In genomic region chr12:75599061-75599460, GRCh38 we compare ENCODE assay signal across 21 cellular contexts.
"Had no signal": no experiment of that assay in that cellular context is flagged by ENCODE, and none has a peak within 500 bp of the region (broad histone marks: within the 10 kb centered on the region; RNA-seq: fewer than 3 reads in every experiment).

No MANE protein-coding gene starts in this region.

- DNase-seq: activated CD4-positive, alpha-beta T cell treated with anti-CD3 and anti-CD28 coated beads, Interleukin-2, amount 10 ng/mL, durations not matched to agents 24 days and 14 days; activated CD4-positive, CD25-positive, alpha-beta regulatory T cell; activated CD8-positive, alpha-beta T cell treated with anti-CD3 and anti-CD28 coated beads for 36 hours; activated naive CD4-positive, alpha-beta T cell; activated T-cell treated with anti-CD3 and anti-CD28 coated beads, Interleukin-2, amount 50 U/mL, for 1 hour; brain microvascular endothelial cell; colonic mucosa; foreskin fibroblast; left cardiac atrium; small intestine; stimulated activated CD4-positive, alpha-beta T cell treated with anti-CD3 and anti-CD28 coated beads, Interleukin-4, amount 100 ng/mL, for 1 hour; stimulated activated naive CD8-positive, alpha-beta T cell treated with anti-CD3 and anti-CD28 coated beads, Interleukin-15, amount 100 ng/mL, for 72 hours; trophoblast cell had no signal

- H3K9ac ChIP-seq: neural progenitor cell had no signal

- H3K4me1 Mint-ChIP-seq: activated CD4-positive, alpha-beta T cell treated with anti-CD3 and anti-CD28 coated beads, Interleukin-2, amount 10 ng/mL, durations not matched to agents 24 days and 14 days; activated T-helper 17 cell treated with anti-CD3 and anti-CD28 coated beads, Interleukin-2, amount 50 U/mL, for 72 hours; central memory CD8-positive, alpha-beta T cell; neural progenitor cell; stimulated activated naive CD8-positive, alpha-beta T cell treated with anti-CD3 and anti-CD28 coated beads, Interleukin-15, amount 100 ng/mL, for 72 hours had no signal

- H3K27me3 Mint-ChIP-seq: activated T-helper 17 cell treated with anti-CD3 and anti-CD28 coated beads, Interleukin-2, amount 50 U/mL, for 72 hours had no signal

- H3K27me3 ChIP-seq: brain microvascular endothelial cell, colonic mucosa, hepatocyte, neural progenitor cell, right atrium auricular region had no signal

- H3K36me3 ChIP-seq: brain microvascular endothelial cell, colonic mucosa, neural progenitor cell, prostate gland, right atrium auricular region had no signal

- H3K4me2 ChIP-seq: hepatocyte, neural progenitor cell had no signal

- H3K9me3 ChIP-seq: colonic mucosa, prostate gland, right atrium auricular region had no signal

- H3K4me1 ChIP-seq: colonic mucosa, neural progenitor cell, prostate gland, right atrium auricular region had no signal

- H3K27ac ChIP-seq: brain microvascular endothelial cell, colonic mucosa, hepatocyte, neural progenitor cell, prostate gland, right atrium auricular region had no signal

- H3K4me3 Mint-ChIP-seq: activated CD4-positive, alpha-beta T cell treated with anti-CD3 and anti-CD28 coated beads, Interleukin-2, amount 10 ng/mL, durations not matched to agents 24 days and 14 days; activated CD8-positive, alpha-beta T cell treated with anti-CD3 and anti-CD28 coated beads for 36 hours; activated T-helper 17 cell treated with anti-CD3 and anti-CD28 coated beads, Interleukin-2, amount 50 U/mL, for 72 hours; central memory CD8-positive, alpha-beta T cell; mesothelial cell of epicardium; neural progenitor cell; stimulated activated naive CD8-positive, alpha-beta T cell treated with anti-CD3 and anti-CD28 coated beads, Interleukin-15, amount 100 ng/mL, for 72 hours; T-helper 2 cell treated with Interferon-gamma antibody and Interleukin-4, amounts not matched to agents 5 μg/mL and 100 μg/mL, for 36 hours had no signal

- ATAC-seq: activated CD8-positive, alpha-beta T cell treated with anti-CD3 and anti-CD28 coated beads for 36 hours; activated T-helper 17 cell treated with anti-CD3 and anti-CD28 coated beads, Interleukin-2, amount 50 U/mL, for 72 hours; left cardiac atrium; stimulated activated naive CD8-positive, alpha-beta T cell treated with anti-CD3 and anti-CD28 coated beads, Interleukin-15, amount 100 ng/mL, for 72 hours had no signal

- H3K27ac Mint-ChIP-seq: activated CD4-positive, alpha-beta T cell treated with anti-CD3 and anti-CD28 coated beads, Interleukin-2, amount 10 ng/mL, durations not matched to agents 24 days and 14 days; activated CD8-positive, alpha-beta T cell treated with anti-CD3 and anti-CD28 coated beads for 36 hours; activated T-helper 17 cell treated with anti-CD3 and anti-CD28 coated beads, Interleukin-2, amount 50 U/mL, for 72 hours; mesothelial cell of epicardium; neural progenitor cell; stimulated activated naive CD8-positive, alpha-beta T cell treated with anti-CD3 and anti-CD28 coated beads, Interleukin-15, amount 100 ng/mL, for 72 hours; T-helper 2 cell treated with Interferon-gamma antibody and Interleukin-4, amounts not matched to agents 5 μg/mL and 100 μg/mL, for 36 hours had no signal

- H3K4me3 ChIP-seq: colonic mucosa, hepatocyte, neural progenitor cell, prostate gland, right atrium auricular region had no signal

- H2AFZ ChIP-seq: hepatocyte, neural progenitor cell had no signal

- H3K9me3 Mint-ChIP-seq: activated CD4-positive, alpha-beta T cell treated with anti-CD3 and anti-CD28 coated beads, Interleukin-2, amount 10 ng/mL, durations not matched to agents 24 days and 14 days; activated CD8-positive, alpha-beta T cell treated with anti-CD3 and anti-CD28 coated beads for 36 hours; central memory CD8-positive, alpha-beta T cell; stimulated activated naive CD8-positive, alpha-beta T cell treated with anti-CD3 and anti-CD28 coated beads, Interleukin-15, amount 100 ng/mL, for 72 hours; T-helper 2 cell treated with Interferon-gamma antibody and Interleukin-4, amounts not matched to agents 5 μg/mL and 100 μg/mL, for 36 hours had no signal

- H3K79me2 ChIP-seq: hepatocyte had no signal
